Comparison of ENCODE assay signal across 31 cellular contexts in genomic region chr20:58795923-58796245, GRCh38. TPM values are rescaled to one million over a fixed set of nuclear protein-coding genes. Genes with fewer than 3 reads are reported as not detected.
"Had no signal": no experiment of that assay in that cellular context is flagged by ENCODE, and none has a peak within 500 bp of the region (broad histone marks: within the 10 kb centered on the region; RNA-seq: fewer than 3 reads in every experiment).

No MANE protein-coding gene starts in this region.

- H3K4me3 Mint-ChIP-seq: naive B cell; naive thymus-derived CD8-positive, alpha-beta T cell; natural killer cell treated with Interleukin-12 subunit alpha and Interleukin-12 subunit beta and Interleukin-15 and Interleukin-18, amount 100 ng/mL, for 72 hours; stimulated activated memory B cell treated with anti-CD40 and anti-IgM and Interleukin-4, amounts not matched to agents 10 μg/mL and 1 μg/mL and 100 μg/mL, for 72 hours; stimulated activated naive CD8-positive, alpha-beta T cell treated with anti-CD3 and anti-CD28 coated beads, Interleukin-15, amount 100 ng/mL, for 72 hours; type B pancreatic cell had no signal

- H3K9me3 Mint-ChIP-seq: naive B cell; naive thymus-derived CD8-positive, alpha-beta T cell; natural killer cell treated with Interleukin-12 subunit alpha and Interleukin-12 subunit beta and Interleukin-15 and Interleukin-18, amount 100 ng/mL, for 72 hours; stimulated activated memory B cell treated with anti-CD40 and anti-IgM and Interleukin-4, amounts not matched to agents 10 μg/mL and 1 μg/mL and 100 μg/mL, for 72 hours; stimulated activated naive CD8-positive, alpha-beta T cell treated with anti-CD3 and anti-CD28 coated beads, Interleukin-15, amount 100 ng/mL, for 72 hours; type B pancreatic cell had no signal

- H3K27ac ChIP-seq: ovary, parathyroid adenoma, psoas muscle, right lobe of liver, skin epidermis, spleen, suprapubic skin, testis, tibial artery, transverse colon, upper lobe of right lung, uterus had no signal

- H3K4me2 ChIP-seq: smooth muscle cell had no signal

- H3K27ac Mint-ChIP-seq: naive B cell; naive thymus-derived CD8-positive, alpha-beta T cell; natural killer cell treated with Interleukin-12 subunit alpha and Interleukin-12 subunit beta and Interleukin-15 and Interleukin-18, amount 100 ng/mL, for 72 hours; progenitor cell of endocrine pancreas; stimulated activated memory B cell treated with anti-CD40 and anti-IgM and Interleukin-4, amounts not matched to agents 10 μg/mL and 1 μg/mL and 100 μg/mL, for 72 hours; type B pancreatic cell had no signal

- H3K9me3 ChIP-seq: ovary, psoas muscle, right lobe of liver, spleen, suprapubic skin, testis, tibial artery, transverse colon, upper lobe of right lung, uterus had no signal

- H3K4me3 ChIP-seq: ovary, psoas muscle, right lobe of liver, skin epidermis, smooth muscle cell, spleen, suprapubic skin, testis, tibial artery, transverse colon, upper lobe of right lung, uterus had no signal

- H3K4me1 Mint-ChIP-seq: naive B cell; naive thymus-derived CD8-positive, alpha-beta T cell; stimulated activated memory B cell treated with anti-CD40 and anti-IgM and Interleukin-4, amounts not matched to agents 10 μg/mL and 1 μg/mL and 100 μg/mL, for 72 hours; stimulated activated naive CD8-positive, alpha-beta T cell treated with anti-CD3 and anti-CD28 coated beads, Interleukin-15, amount 100 ng/mL, for 72 hours had no signal

- H3K79me2 ChIP-seq: parathyroid adenoma had no signal

- H3K4me1 ChIP-seq: parathyroid adenoma, psoas muscle, right lobe of liver, spleen, suprapubic skin, testis, tibial artery, transverse colon, upper lobe of right lung, uterus had no signal

- H3K9ac ChIP-seq: parathyroid adenoma had no signal

- ATAC-seq: naive thymus-derived CD8-positive, alpha-beta T cell; natural killer cell treated with Interleukin-12 subunit alpha and Interleukin-12 subunit beta and Interleukin-15 and Interleukin-18, amount 100 ng/mL, for 72 hours; psoas muscle; right cardiac atrium; stimulated activated memory B cell treated with anti-CD40 and anti-IgM and Interleukin-4, amounts not matched to agents 10 μg/mL and 1 μg/mL and 100 μg/mL, for 72 hours; stimulated activated naive CD8-positive, alpha-beta T cell treated with anti-CD3 and anti-CD28 coated beads, Interleukin-15, amount 100 ng/mL, for 72 hours; stimulated activated naive CD8-positive, alpha-beta T cell treated with anti-CD3 and anti-CD28 coated beads, Interleukin-15, Interleukin-2, amounts not matched to agents 100 U/mL and 50 U/mL, for 24 hours; upper lobe of right lung had no signal

- H3K36me3 Mint-ChIP-seq: naive B cell; naive thymus-derived CD8-positive, alpha-beta T cell; natural killer cell treated with Interleukin-12 subunit alpha and Interleukin-12 subunit beta and Interleukin-15 and Interleukin-18, amount 100 ng/mL, for 72 hours; stimulated activated memory B cell treated with anti-CD40 and anti-IgM and Interleukin-4, amounts not matched to agents 10 μg/mL and 1 μg/mL and 100 μg/mL, for 72 hours; type B pancreatic cell had no signal

- DNase-seq: naive B cell; naive thymus-derived CD8-positive, alpha-beta T cell; occipital lobe; ovary; psoas muscle; right cardiac atrium; right lobe of liver; spleen; stimulated activated CD4-positive, alpha-beta T cell treated with anti-CD3 and anti-CD28 coated beads, Interleukin-12 subunit alpha, Interleukin-12 subunit beta, amount 100 ng/mL, for 4 hours; stimulated activated CD4-positive, alpha-beta T cell treated with anti-CD3 and anti-CD28 coated beads, Interleukin-1b, Interleukin-23, amount 100 ng/mL, for 48 hours; stimulated activated CD4-positive, alpha-beta T cell treated with anti-CD3 and anti-CD28 coated beads, Interleukin-4, amount 100 ng/mL, for 1 hour; stimulated activated CD4-positive, alpha-beta T cell treated with anti-CD3 and anti-CD28 coated beads, Interleukin-4, amount 100 ng/mL, for 4 hours; stimulated activated CD8-positive, alpha-beta memory T cell treated with anti-CD3 and anti-CD28 coated beads, Interleukin-4, amount 100 ng/mL, for 48 hours; stimulated activated naive CD4-positive, alpha-beta T cell; stimulated activated naive CD8-positive, alpha-beta T cell treated with anti-CD3 and anti-CD28 coated beads, Interleukin-15, amount 100 ng/mL, for 72 hours; stimulated activated naive CD8-positive, alpha-beta T cell treated with anti-CD3 and anti-CD28 coated beads, Interleukin-15, Interleukin-2, amounts not matched to agents 100 U/mL and 50 U/mL, for 24 hours; substantia nigra; testis; tibial artery; transverse colon; upper lobe of right lung; uterus had no signal

- H3K36me3 ChIP-seq: ovary, right lobe of liver, spleen, suprapubic skin, tibial artery, transverse colon, upper lobe of right lung, uterus had no signal

- H2AFZ ChIP-seq: parathyroid adenoma had no signal

- H3K27me3 ChIP-seq: ovary, right lobe of liver, testis, uterus had no signal

RNA-seq across cellular contexts. Expression of gene GNAS-AS1, which starts 54.8 kb away (rescaled TPM):
- total RNA-seq: suprapubic skin had no signal
- polyA plus RNA-seq: neural cell, smooth muscle cell had no signal
